ENCODE assay signal across 9 cellular contexts in the genomic region with DNA sequence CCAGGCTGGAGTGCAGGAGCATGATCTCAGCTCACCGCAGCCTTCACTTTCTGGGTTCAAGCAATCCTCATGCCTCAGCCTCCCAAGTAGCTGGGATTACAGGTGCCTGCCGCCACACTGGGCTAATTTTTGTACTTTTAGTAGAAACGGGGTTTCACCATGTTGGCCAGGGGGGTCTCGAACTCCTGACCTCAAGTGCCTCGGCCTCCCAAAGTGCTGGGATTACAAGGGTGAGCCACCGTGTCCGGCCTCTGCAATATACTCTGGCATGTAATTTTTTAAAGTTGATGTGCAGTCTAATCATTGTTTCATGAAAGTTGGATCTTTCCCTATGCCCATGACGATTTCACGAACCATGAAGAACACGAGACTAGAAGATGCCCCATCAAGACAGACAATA.
"Had no signal": no experiment of that assay in that cellular context is flagged by ENCODE, and none has a peak within 500 bp of the region (broad histone marks: within the 10 kb centered on the region; RNA-seq: fewer than 3 reads in every experiment).

No MANE protein-coding gene starts in this region.

- H3K4me3 Mint-ChIP-seq: GM23338, H9, HFFc6 had no signal

- H3K36me3 ChIP-seq: HAP-1 had no signal

- H3K9me3 ChIP-seq: HAP-1 had no signal

- H3K4me1 ChIP-seq: HAP-1 had no signal

- ATAC-seq: GM23338, HCT116 had no signal

- H3K27ac Mint-ChIP-seq: GM23338, H9, HFFc6 had no signal

- H3K27ac ChIP-seq: GM23248 had no signal

- DNase-seq: GM23248, GOT3, H7, H9, HCEC 1CT, HFFc6 had no signal

- H3K4me3 ChIP-seq: GM23248, GM23338, HAP-1 had no signal
